Comparison of ENCODE assay signal across 1 cellular context in the genomic region with DNA sequence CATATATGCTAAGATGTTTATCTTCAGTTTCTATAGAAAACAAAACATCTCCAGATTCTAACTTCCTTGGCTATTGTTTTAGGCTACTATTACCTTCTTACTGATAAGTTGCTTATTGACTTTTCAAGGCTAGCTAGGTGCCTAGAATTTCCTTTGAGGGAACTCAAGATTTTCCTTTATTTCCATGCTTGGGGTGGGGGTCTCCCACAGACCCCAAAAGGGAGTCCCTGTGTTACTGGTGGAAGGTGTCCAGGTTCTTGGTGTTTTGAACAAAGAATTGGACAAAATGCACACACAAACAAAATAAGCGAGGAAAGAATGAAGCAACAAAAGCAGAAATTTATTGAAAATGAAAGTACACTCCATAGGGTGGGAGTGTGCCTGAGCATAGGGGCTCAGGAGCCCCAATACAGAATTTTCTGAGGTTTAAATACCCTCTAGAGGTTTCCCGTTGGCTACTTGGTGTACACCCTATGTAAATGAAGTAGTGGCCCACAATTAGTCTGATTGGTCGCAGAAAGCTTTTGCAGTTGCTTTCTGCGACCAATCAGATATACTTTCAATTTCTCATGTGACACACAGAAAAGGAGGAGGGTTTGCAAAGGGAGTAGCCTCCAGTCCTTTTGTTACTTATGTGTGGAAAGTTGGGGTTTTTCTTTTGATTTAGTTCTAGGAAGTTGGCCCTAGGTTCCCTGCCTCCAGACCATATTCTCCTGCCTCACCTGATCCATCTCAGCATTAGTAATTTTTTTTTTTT.
A peak's percentile ranks its signal among the peaks of the same experiment; 100 is the strongest.
TF ChIP-seq lines count a peak whose summit lies in the region.

No MANE protein-coding gene starts in this region.

TF ChIP-seq in K562, 482 proteins besides CTCF, POLR2A, EP300 and RAD21 (continued from another document and continues in another):
- TF ChIP-seq, protein P1, sequence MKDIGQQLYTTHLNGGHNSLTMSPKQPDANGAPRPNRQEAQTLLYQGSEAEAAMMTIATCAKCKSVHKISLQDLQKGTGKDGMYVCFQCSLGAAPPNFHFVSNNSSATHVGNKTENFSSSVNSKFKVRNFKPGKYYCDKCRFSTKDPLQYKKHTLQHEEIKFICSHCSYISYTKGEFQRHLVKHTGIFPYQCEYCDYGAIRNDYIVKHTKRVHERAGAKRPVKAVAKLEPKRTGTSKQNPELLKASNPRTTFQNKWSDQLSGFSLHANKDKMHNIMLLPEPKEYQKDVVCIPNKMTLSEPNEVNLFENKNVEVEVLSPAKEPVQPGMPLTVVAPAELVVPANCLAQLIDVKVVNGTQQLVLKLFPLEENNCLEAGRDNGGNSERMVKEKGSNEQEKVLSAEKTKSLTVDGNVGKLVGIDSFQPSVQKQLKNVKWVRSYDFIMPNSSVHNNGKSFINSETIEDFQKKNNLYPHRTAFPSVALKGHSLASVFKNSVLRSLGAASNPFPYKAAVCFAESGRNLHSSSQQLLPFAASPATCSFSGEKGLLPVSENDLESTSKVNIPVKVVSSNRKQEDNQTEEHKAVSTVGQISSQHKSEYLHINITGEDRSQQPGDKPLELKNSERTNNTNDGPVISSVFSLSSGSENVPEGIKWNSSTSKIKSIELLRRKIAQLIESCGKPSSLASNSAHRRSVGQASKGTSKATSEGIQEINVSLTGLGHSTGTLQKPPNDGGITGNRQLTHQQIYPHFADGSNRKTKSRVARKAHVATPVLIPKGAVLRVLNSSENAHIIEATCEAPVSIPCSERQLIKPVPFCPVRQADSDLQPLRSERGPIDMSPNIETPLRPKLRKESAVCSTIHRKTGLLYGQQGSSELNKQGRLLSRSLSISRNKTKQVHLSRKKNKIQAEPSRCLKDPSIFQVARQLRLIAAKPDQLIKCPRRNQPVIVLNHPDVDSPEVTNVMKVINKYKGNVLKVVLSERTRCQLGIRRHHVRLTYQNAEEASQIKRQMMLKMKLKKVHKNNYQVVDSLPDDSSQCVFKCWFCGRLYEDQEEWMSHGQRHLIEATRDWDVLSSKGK (CRISPR knock-in tag; IDR thresholded peaks at IDR 0.05): no peak
- TF ChIP-seq PREB (CRISPR knock-in tag; IDR thresholded peaks at IDR 0.05) (no peak), PRDM10 (IDR thresholded peaks at IDR 0.05; ENCODE audit: partially characterized antibody) (peak; percentile 50), EWSR1 (IDR thresholded peaks at IDR 0.05; ENCODE audit: borderline replicate concordance, low read depth, partially characterized antibody) (no peak), TFAP4 (CRISPR knock-in tag; IDR thresholded peaks at IDR 0.05; ENCODE audit: borderline replicate concordance) (no peak), CSDE1 (IDR thresholded peaks at IDR 0.05) (peak in 1 of 2 experiments; percentile 44; a peak in 1 of 4 replicates), MXI1 (IDR thresholded peaks at IDR 0.05; ENCODE audit: low read depth, low read length) (no peak), ZBTB1 (CRISPR knock-in tag; IDR thresholded peaks at IDR 0.05; ENCODE audit: borderline replicate concordance, low read depth) (no peak), BRD4 (IDR thresholded peaks at IDR 0.05) (no peak), ZNF316 (IDR thresholded peaks at IDR 0.05) (no peak), NFE2L1 (tag; IDR thresholded peaks at IDR 0.05; ENCODE audit: borderline replicate concordance, low read depth) (no peak), IRF9 (tag; IDR thresholded peaks at IDR 0.05) (no peak), BCOR (IDR thresholded peaks at IDR 0.05) (no peak), ETV6 (IDR thresholded peaks at IDR 0.05; ENCODE audit: borderline replicate concordance in 1 of 2, low read depth in 2 of 2, low read length in 1 of 2) (no peak), ETV6 (CRISPR knock-in tag; IDR thresholded peaks at IDR 0.05; ENCODE audit: borderline replicate concordance) (no peak), ZNF253 (CRISPR knock-in tag; conservative IDR thresholded peaks at IDR 0.05) (no peak), ZNF311 (CRISPR knock-in tag; IDR thresholded peaks at IDR 0.05) (no peak), ESRRA (IDR thresholded peaks at IDR 0.05; ENCODE audit: borderline replicate concordance, low read depth) (no peak), ZNF778 (CRISPR knock-in tag; IDR thresholded peaks at IDR 0.05) (no peak), U2AF1 (optimal IDR thresholded peaks at IDR 0.05; ENCODE audit: low read depth, low read length) (no peak), XRCC5 (IDR thresholded peaks at IDR 0.05; ENCODE audit: low read depth, low read length) (no peak), ZNF212 (CRISPR knock-in tag; IDR thresholded peaks at IDR 0.05) (no peak), PHB2 (IDR thresholded peaks at IDR 0.05; ENCODE audit: low read depth) (no peak), ETV1 (tag; conservative IDR thresholded peaks at IDR 0.05; ENCODE audit: low read depth) (no peak), PCBP1 (IDR thresholded peaks at IDR 0.05; ENCODE audit: low read depth, low read length, poor library complexity, severe bottlenecking) (no peak), ZNF57 (CRISPR knock-in tag; IDR thresholded peaks at IDR 0.05) (no peak), ZBTB7A (IDR thresholded peaks at IDR 0.05; ENCODE audit: borderline replicate concordance, control insufficient read depth, low read depth, low read length) (peak; percentile 91), ZNF76 (CRISPR knock-in tag; IDR thresholded peaks at IDR 0.05; ENCODE audit: borderline replicate concordance) (no peak), NCOA2 (IDR thresholded peaks at IDR 0.05; ENCODE audit: partially characterized antibody in 2 of 2) (no peak), ZSCAN29 (IDR thresholded peaks at IDR 0.05) (no peak), ZNF280B (CRISPR knock-in tag; IDR thresholded peaks at IDR 0.05) (no peak), ZNF384 (IDR thresholded peaks at IDR 0.05; ENCODE audit: low read depth, low read length) (0 out of 2 replicates have a peak, but pooled peaks have one; percentile 32), ZNF696 (CRISPR knock-in tag; conservative IDR thresholded peaks at IDR 0.05) (no peak), ARNT (IDR thresholded peaks at IDR 0.05) (no peak), PML (IDR thresholded peaks at IDR 0.05; ENCODE audit: low read length) (0 out of 2 replicates have a peak, but pooled peaks have one; percentile 21), ZNF24 (IDR thresholded peaks at IDR 0.05) (no peak), HLTF (IDR thresholded peaks at IDR 0.05) (no peak), KAT7 (CRISPR knock-in tag; IDR thresholded peaks at IDR 0.05; ENCODE audit: borderline replicate concordance) (no peak), JUNB (CRISPR knock-in tag; conservative IDR thresholded peaks at IDR 0.05) (no peak), CREBBP (IDR thresholded peaks at IDR 0.05; ENCODE audit: low read depth, low read length) (no peak), MCM7 (IDR thresholded peaks at IDR 0.05) (no peak), ZNF408 (CRISPR knock-in tag; IDR thresholded peaks at IDR 0.05; ENCODE audit: low read depth) (no peak), ZNF707 (CRISPR knock-in tag; conservative IDR thresholded peaks at IDR 0.05) (no peak)
- TF ChIP-seq, protein P2, sequence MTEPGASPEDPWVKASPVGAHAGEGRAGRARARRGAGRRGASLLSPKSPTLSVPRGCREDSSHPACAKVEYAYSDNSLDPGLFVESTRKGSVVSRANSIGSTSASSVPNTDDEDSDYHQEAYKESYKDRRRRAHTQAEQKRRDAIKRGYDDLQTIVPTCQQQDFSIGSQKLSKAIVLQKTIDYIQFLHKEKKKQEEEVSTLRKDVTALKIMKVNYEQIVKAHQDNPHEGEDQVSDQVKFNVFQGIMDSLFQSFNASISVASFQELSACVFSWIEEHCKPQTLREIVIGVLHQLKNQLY (CRISPR knock-in tag; conservative IDR thresholded peaks at IDR 0.05): no peak
- TF ChIP-seq, protein P3, sequence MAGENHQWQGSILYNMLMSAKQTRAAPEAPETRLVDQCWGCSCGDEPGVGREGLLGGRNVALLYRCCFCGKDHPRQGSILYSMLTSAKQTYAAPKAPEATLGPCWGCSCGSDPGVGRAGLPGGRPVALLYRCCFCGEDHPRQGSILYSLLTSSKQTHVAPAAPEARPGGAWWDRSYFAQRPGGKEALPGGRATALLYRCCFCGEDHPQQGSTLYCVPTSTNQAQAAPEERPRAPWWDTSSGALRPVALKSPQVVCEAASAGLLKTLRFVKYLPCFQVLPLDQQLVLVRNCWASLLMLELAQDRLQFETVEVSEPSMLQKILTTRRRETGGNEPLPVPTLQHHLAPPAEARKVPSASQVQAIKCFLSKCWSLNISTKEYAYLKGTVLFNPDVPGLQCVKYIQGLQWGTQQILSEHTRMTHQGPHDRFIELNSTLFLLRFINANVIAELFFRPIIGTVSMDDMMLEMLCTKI (IDR thresholded peaks at IDR 0.05; ENCODE audit: partially characterized antibody): no peak
- TF ChIP-seq, protein P4, sequence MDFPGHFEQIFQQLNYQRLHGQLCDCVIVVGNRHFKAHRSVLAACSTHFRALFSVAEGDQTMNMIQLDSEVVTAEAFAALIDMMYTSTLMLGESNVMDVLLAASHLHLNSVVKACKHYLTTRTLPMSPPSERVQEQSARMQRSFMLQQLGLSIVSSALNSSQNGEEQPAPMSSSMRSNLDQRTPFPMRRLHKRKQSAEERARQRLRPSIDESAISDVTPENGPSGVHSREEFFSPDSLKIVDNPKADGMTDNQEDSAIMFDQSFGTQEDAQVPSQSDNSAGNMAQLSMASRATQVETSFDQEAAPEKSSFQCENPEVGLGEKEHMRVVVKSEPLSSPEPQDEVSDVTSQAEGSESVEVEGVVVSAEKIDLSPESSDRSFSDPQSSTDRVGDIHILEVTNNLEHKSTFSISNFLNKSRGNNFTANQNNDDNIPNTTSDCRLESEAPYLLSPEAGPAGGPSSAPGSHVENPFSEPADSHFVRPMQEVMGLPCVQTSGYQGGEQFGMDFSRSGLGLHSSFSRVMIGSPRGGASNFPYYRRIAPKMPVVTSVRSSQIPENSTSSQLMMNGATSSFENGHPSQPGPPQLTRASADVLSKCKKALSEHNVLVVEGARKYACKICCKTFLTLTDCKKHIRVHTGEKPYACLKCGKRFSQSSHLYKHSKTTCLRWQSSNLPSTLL (IDR thresholded peaks at IDR 0.05): no peak
- TF ChIP-seq, protein P5, sequence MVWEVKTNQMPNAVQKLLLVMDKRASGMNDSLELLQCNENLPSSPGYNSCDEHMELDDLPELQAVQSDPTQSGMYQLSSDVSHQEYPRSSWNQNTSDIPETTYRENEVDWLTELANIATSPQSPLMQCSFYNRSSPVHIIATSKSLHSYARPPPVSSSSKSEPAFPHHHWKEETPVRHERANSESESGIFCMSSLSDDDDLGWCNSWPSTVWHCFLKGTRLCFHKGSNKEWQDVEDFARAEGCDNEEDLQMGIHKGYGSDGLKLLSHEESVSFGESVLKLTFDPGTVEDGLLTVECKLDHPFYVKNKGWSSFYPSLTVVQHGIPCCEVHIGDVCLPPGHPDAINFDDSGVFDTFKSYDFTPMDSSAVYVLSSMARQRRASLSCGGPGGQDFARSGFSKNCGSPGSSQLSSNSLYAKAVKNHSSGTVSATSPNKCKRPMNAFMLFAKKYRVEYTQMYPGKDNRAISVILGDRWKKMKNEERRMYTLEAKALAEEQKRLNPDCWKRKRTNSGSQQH (CRISPR knock-in tag; IDR thresholded peaks at IDR 0.05): no peak
